Comparison of ENCODE assay signal across 14 cellular contexts in genomic region chrX:9467181-9467580, GRCh38. TPM values are rescaled to one million over a fixed set of nuclear protein-coding genes. Genes with fewer than 3 reads are reported as not detected.
DNase-seq lines count a peak whose midpoint lies in the region; ATAC-seq and TF ChIP-seq lines count a peak whose summit lies in the region.
"Had no signal": no experiment of that assay in that cellular context is flagged by ENCODE, and none has a peak within 500 bp of the region (broad histone marks: within the 10 kb centered on the region; RNA-seq: fewer than 3 reads in every experiment).

No MANE protein-coding gene starts in this region.

- peaks cover 0 to 4% of the 10 kb centered on the region in 2 donors for H3K27me3 Mint-ChIP-seq in CD4-positive, alpha-beta memory T cell
- peaks cover 10% of the 10 kb centered on the region for H3K27me3 Mint-ChIP-seq in neural progenitor cell (ENCODE audit: insufficient read depth, low read depth)
- H3K27me3 Mint-ChIP-seq: activated B cell treated with CpG ODN at 0.5 μM for 24 hours had no signal

- H3K4me1 ChIP-seq in CD4-positive, alpha-beta memory T cell (ENCODE audit: insufficient read depth, low read length), result peaks cover 34% of the 10 kb centered on the region
- H3K4me1 ChIP-seq in neural progenitor cell (peaks cover 19% of the 10 kb centered on the region), colonic mucosa (peaks cover 10% of the 10 kb centered on the region)

- H3K36me3 Mint-ChIP-seq in CD4-positive, alpha-beta memory T cell, result peaks cover 5 to 17% of the 10 kb centered on the region in 2 donors
- H3K36me3 Mint-ChIP-seq in neural progenitor cell, result peaks cover 32% of the 10 kb centered on the region

- peak overlapping the region in 7 of 8 donors; percentile 2 to 87 (median 84) for H3K4me3 Mint-ChIP-seq in CD4-positive, alpha-beta memory T cell
- peak overlapping the region; percentile 93 for H3K4me3 Mint-ChIP-seq in neural progenitor cell

- no peaks in the 10 kb centered on the region for H3K36me3 ChIP-seq in CD4-positive, alpha-beta memory T cell (ENCODE audit: insufficient read depth, low read length)
- H3K36me3 ChIP-seq in KOPT-K1 (ENCODE audit: insufficient read depth, low read length) (peaks cover 13% of the 10 kb centered on the region; the same call in 1 of the 2 replicates), neural progenitor cell (no peaks in the 10 kb centered on the region), colonic mucosa (no peaks in the 10 kb centered on the region)
- H3K36me3 ChIP-seq: spleen, stomach had no signal

- peaks cover 17% of the 10 kb centered on the region for H3F3A ChIP-seq in neural progenitor cell (ENCODE audit: low read depth)

- H3K79me2 ChIP-seq in neural progenitor cell (ENCODE audit: low read depth), result peaks cover 69% of the 10 kb centered on the region

- no peaks in the 10 kb centered on the region for H3K27me3 ChIP-seq in CD4-positive, alpha-beta memory T cell (ENCODE audit: insufficient read depth, low read length)
- H3K27me3 ChIP-seq in neural progenitor cell (no peaks in the 10 kb centered on the region), colonic mucosa (peaks cover 9% of the 10 kb centered on the region)

- peak overlapping the region in 1 of 7 donors; percentile 30 for H3K27ac Mint-ChIP-seq in CD4-positive, alpha-beta memory T cell
- no peak overlapping the region for H3K27ac Mint-ChIP-seq in neural progenitor cell
- H3K27ac Mint-ChIP-seq: activated B cell treated with CpG ODN at 0.5 μM for 24 hours had no signal

- TF ChIP-seq CTCF in choroid plexus epithelial cell (conservative IDR thresholded peaks at IDR 0.05; ENCODE audit: low read depth, low read length) (no peak), neural progenitor cell (IDR thresholded peaks at IDR 0.05) (no peak), colonic mucosa (IDR thresholded peaks at IDR 0.05) (no peak)

- peaks cover 22 to 62% (median 34%) of the 10 kb centered on the region in 4 donors for H3K4me1 Mint-ChIP-seq in CD4-positive, alpha-beta memory T cell
- H3K4me1 Mint-ChIP-seq in neural progenitor cell, result peaks cover 43% of the 10 kb centered on the region

- no peak for ATAC-seq in GM21526 (IDR thresholded peaks at IDR 0.05; ENCODE audit: low FRiP score, unreplicated experiment)
- no peak for ATAC-seq in GM19328 (IDR thresholded peaks at IDR 0.05; ENCODE audit: unreplicated experiment)

- peaks cover 54% of the 10 kb centered on the region for H4K20me1 ChIP-seq in neural progenitor cell (ENCODE audit: low read depth)

- no peak overlapping the region for H2AFZ ChIP-seq in neural progenitor cell (replicated peaks)

- CTCF ChIA-PET in CD4-positive, alpha-beta memory T cell (lab: Charles Lee; ENCODE audit: partially characterized antibody), result no interaction called here

- H3K9me3 Mint-ChIP-seq in CD4-positive, alpha-beta memory T cell, result peaks cover 0 to 7% (median 0%) of the 10 kb centered on the region in 8 donors
- peaks cover 17% of the 10 kb centered on the region for H3K9me3 Mint-ChIP-seq in neural progenitor cell
- H3K9me3 Mint-ChIP-seq: activated B cell treated with CpG ODN at 0.5 μM for 24 hours had no signal

- no peaks in the 10 kb centered on the region for H3K9me3 ChIP-seq in CD4-positive, alpha-beta memory T cell (ENCODE audit: control insufficient read depth in 1 of 2, low read length in 2 of 2)
- H3K9me3 ChIP-seq in KOPT-K1 (ENCODE audit: insufficient read depth, low read length, poor library complexity, severe bottlenecking), result no peaks in the 10 kb centered on the region
- no peaks in the 10 kb centered on the region for H3K9me3 ChIP-seq in neural progenitor cell (ENCODE audit: low read depth)
- no peaks in the 10 kb centered on the region for H3K9me3 ChIP-seq in colonic mucosa
- H3K9me3 ChIP-seq: spleen, stomach had no signal

- POLR2A ChIA-PET in CD4-positive, alpha-beta memory T cell (lab: Charles Lee; ENCODE audit: partially characterized antibody), result no interaction called here

- DNase-seq in CD4-positive, alpha-beta memory T cell, result no peak
- DNase-seq in choroid plexus epithelial cell (ENCODE audit: low read depth) (no peak), neural progenitor cell (ENCODE audit: low spot score) (peak; percentile 12), colonic mucosa (no peak)
- no peak for DNase-seq in NK-92 treated with Interleukin-12 subunit alpha and Interleukin-12 subunit beta, amount 100 ng/mL, for 24 hours (lab: John Stamatoyannopoulos, UW)
- DNase-seq: activated B cell treated with CpG ODN at 0.5 μM for 24 hours, DMS79, NCI-H2029, spleen, stomach had no signal

- no peak overlapping the region for H3K4me3 ChIP-seq in CD4-positive, alpha-beta memory T cell (ENCODE audit: low read length in 2 of 2)
- H3K4me3 ChIP-seq in choroid plexus epithelial cell (ENCODE audit: low read depth, low read length), result peak overlapping the region; percentile 20
- peak overlapping the region; percentile 78 for H3K4me3 ChIP-seq in neural progenitor cell
- H3K4me3 ChIP-seq in colonic mucosa, result no peak overlapping the region
- H3K4me3 ChIP-seq: lung had no signal

- peak overlapping the region; percentile 82 for H3K4me2 ChIP-seq in neural progenitor cell

- intact Hi-C loops in CD4-positive, alpha-beta memory T cell (cut with micrococcal nuclease), result loop anchor here (10.0 kb wide), 1 partner anchor 652 kb away; no protein-coding TSS in a partner anchor
- intact Hi-C loops in colonic mucosa (cut with DNase I), result loop anchor here (10.0 kb wide), 1 partner anchor 218 kb away; no protein-coding TSS in a partner anchor

- no peak overlapping the region for H3K9ac ChIP-seq in neural progenitor cell
- peak overlapping the region in 1 of 2 donors; percentile 46 for H3K9ac ChIP-seq in colonic mucosa (ENCODE audit: low read depth in 2 of 2, low read length in 2 of 2)

- H3K27ac ChIP-seq in CD4-positive, alpha-beta memory T cell (ENCODE audit: low read depth, low read length), result no peak overlapping the region
- H3K27ac ChIP-seq in KOPT-K1 (ENCODE audit: low read depth, low read length, poor library complexity, severe bottlenecking) (peak overlapping the region; percentile 14), neural progenitor cell (no peak overlapping the region), colonic mucosa (no peak overlapping the region)

RNA-seq across cellular contexts. Expression of gene TBL1X, which starts 2.3 kb away (rescaled TPM):
- total RNA-seq in CD4-positive, alpha-beta memory T cell, result 10 to 100 TPM; 48.1 to 50.5 TPM
- polyA plus RNA-seq in CD4-positive, alpha-beta memory T cell, result 10 to 100 TPM in 1 of 2 donors, 1 to 10 TPM in 1; 6.1 to 20.4 TPM
- total RNA-seq in neural progenitor cell (ENCODE audit: low replicate concordance) (34.7 and 35.7 TPM in 2 replicates), colonic mucosa (10 to 100 TPM; 16.3 to 18.9 TPM)

Comparison
In these comparisons a context has a peak if more than half of its experiments do, and no peak if none do; other contexts are left out.
1. H3K4me3 ChIP-seq: peak in choroid plexus epithelial cell (single experiment) and neural progenitor cell (single experiment); none in CD4-positive, alpha-beta memory T cell (0 of 2) and colonic mucosa (single experiment).